Comparison of ENCODE assay signal across 1 cellular context in genomic region chr2:48605482-48606175, GRCh38.
TF ChIP-seq lines count a peak whose summit lies in the region.

No MANE protein-coding gene starts in this region.

TF ChIP-seq in K562, 482 proteins besides CTCF, POLR2A, EP300 and RAD21 (continued from another document and continues in another):
- TF ChIP-seq CREB3L1 (IDR thresholded peaks at IDR 0.05; ENCODE audit: borderline replicate concordance, low read depth) (0 out of 2 replicates have a peak, but pooled peaks have one; percentile 16), NR4A1 (CRISPR knock-in tag; IDR thresholded peaks at IDR 0.05) (no peak), NR4A1 (tag; IDR thresholded peaks at IDR 0.05) (0 out of 2 replicates have a peak, but pooled peaks have one; percentile 50), ZNF324 (CRISPR knock-in tag; IDR thresholded peaks at IDR 0.05) (no peak), ZNF592 (IDR thresholded peaks at IDR 0.05) (peak; percentile 93), TFAM (CRISPR knock-in tag; conservative IDR thresholded peaks at IDR 0.05) (no peak), BACH1 (tag; IDR thresholded peaks at IDR 0.05) (peak; percentile 36; the same call in 1 of the 2 replicates), ZNF408 (CRISPR knock-in tag; IDR thresholded peaks at IDR 0.05; ENCODE audit: low read depth) (no peak), LEF1 (IDR thresholded peaks at IDR 0.05) (peak; percentile 97), ZNF239 (CRISPR knock-in tag; IDR thresholded peaks at IDR 0.05) (no peak), RBM15 (IDR thresholded peaks at IDR 0.05; ENCODE audit: insufficient read depth, low read length) (no peak), MEF2D (tag; conservative IDR thresholded peaks at IDR 0.05; ENCODE audit: low read depth) (no peak), POLR2AphosphoS2 (IDR thresholded peaks at IDR 0.05; ENCODE audit: low read length) (no peak), FOXP4 (CRISPR knock-in tag; IDR thresholded peaks at IDR 0.05; ENCODE audit: borderline replicate concordance) (no peak), HMGN3 (IDR thresholded peaks at IDR 0.05; ENCODE audit: borderline replicate concordance, extremely low read depth, insufficient read length, low read depth, low read length) (peak; percentile 36), SIN3A (IDR thresholded peaks at IDR 0.05; ENCODE audit: borderline replicate concordance in 2 of 2, control insufficient read depth in 1 of 2, low read depth in 2 of 2, low read length in 2 of 2) (no peak), ZNF24 (IDR thresholded peaks at IDR 0.05) (peak; percentile 94), SREBF2 (CRISPR knock-in tag; IDR thresholded peaks at IDR 0.05) (no peak), FOXJ2 (tag; IDR thresholded peaks at IDR 0.05) (peak; percentile 71; the same call in 1 of the 2 replicates), SIRT6 (IDR thresholded peaks at IDR 0.05; ENCODE audit: low read depth, low read length) (no peak), PCBP2 (IDR thresholded peaks at IDR 0.05; ENCODE audit: low read depth, low read length, poor library complexity, severe bottlenecking) (no peak), SP1 (CRISPR knock-in tag; IDR thresholded peaks at IDR 0.05) (no peak), ZSCAN29 (IDR thresholded peaks at IDR 0.05) (no peak), ZNF23 (CRISPR knock-in tag; IDR thresholded peaks at IDR 0.05) (no peak), SIX5 (IDR thresholded peaks at IDR 0.05; ENCODE audit: borderline replicate concordance in 1 of 2, insufficient read depth in 1 of 2, low read depth in 1 of 2, low read length in 2 of 2) (no peak), ZNF133 (CRISPR knock-in tag; IDR thresholded peaks at IDR 0.05) (no peak), FOS (IDR thresholded peaks at IDR 0.05; ENCODE audit: extremely low read depth, insufficient read length) (no peak), E2F6 (IDR thresholded peaks at IDR 0.05; ENCODE audit: borderline replicate concordance in 1 of 2, extremely low read depth in 1 of 2, insufficient read depth in 1 of 2, insufficient read length in 1 of 2, low read depth in 1 of 2, low read length in 1 of 2, poor library complexity in 1 of 2, severe bottlenecking in 1 of 2) (no peak), ATF7 (IDR thresholded peaks at IDR 0.05) (peak; percentile 82), HNRNPK (IDR thresholded peaks at IDR 0.05; ENCODE audit: low read depth, low read length, poor library complexity, severe bottlenecking) (no peak), ZNF699 (CRISPR knock-in tag; IDR thresholded peaks at IDR 0.05; ENCODE audit: insufficient replicate concordance) (no peak), GTF2B (IDR thresholded peaks at IDR 0.05; ENCODE audit: extremely low read depth, insufficient read length) (no peak), CTBP1 (IDR thresholded peaks at IDR 0.05; ENCODE audit: borderline replicate concordance) (no peak), ETV5 (CRISPR knock-in tag; IDR thresholded peaks at IDR 0.05; ENCODE audit: low read depth) (no peak), ZNF3 (CRISPR knock-in tag; IDR thresholded peaks at IDR 0.05) (no peak), DIDO1 (tag; IDR thresholded peaks at IDR 0.05; ENCODE audit: low read depth) (no peak), DACH1 (IDR thresholded peaks at IDR 0.05; ENCODE audit: partially characterized antibody) (peak; percentile 21), TCF3 (CRISPR knock-in tag; IDR thresholded peaks at IDR 0.05) (peak; percentile 94), HOXB6 (CRISPR knock-in tag; IDR thresholded peaks at IDR 0.05; ENCODE audit: borderline replicate concordance) (no peak), NEUROD1 (IDR thresholded peaks at IDR 0.05; ENCODE audit: borderline replicate concordance, low read depth, low read length, partially characterized antibody) (no peak), U2AF2 (optimal IDR thresholded peaks at IDR 0.05; ENCODE audit: low read depth, low read length) (no peak), THRA (IDR thresholded peaks at IDR 0.05) (no peak), TAF1 (IDR thresholded peaks at IDR 0.05; ENCODE audit: control insufficient read depth, extremely low read depth, insufficient read depth, low read length, severe bottlenecking) (no peak), MECOM (CRISPR knock-in tag; IDR thresholded peaks at IDR 0.05) (no peak), RBM14 (IDR thresholded peaks at IDR 0.05; ENCODE audit: borderline replicate concordance, insufficient read depth, low read depth, low read length) (no peak), ZNF165 (CRISPR knock-in tag; IDR thresholded peaks at IDR 0.05; ENCODE audit: borderline replicate concordance) (no peak), CHCHD3 (CRISPR knock-in tag; IDR thresholded peaks at IDR 0.05) (no peak)
- TF ChIP-seq, protein P1, sequence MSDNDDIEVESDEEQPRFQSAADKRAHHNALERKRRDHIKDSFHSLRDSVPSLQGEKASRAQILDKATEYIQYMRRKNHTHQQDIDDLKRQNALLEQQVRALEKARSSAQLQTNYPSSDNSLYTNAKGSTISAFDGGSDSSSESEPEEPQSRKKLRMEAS (CRISPR knock-in tag; IDR thresholded peaks at IDR 0.05) = no peak
- TF ChIP-seq, protein P2, sequence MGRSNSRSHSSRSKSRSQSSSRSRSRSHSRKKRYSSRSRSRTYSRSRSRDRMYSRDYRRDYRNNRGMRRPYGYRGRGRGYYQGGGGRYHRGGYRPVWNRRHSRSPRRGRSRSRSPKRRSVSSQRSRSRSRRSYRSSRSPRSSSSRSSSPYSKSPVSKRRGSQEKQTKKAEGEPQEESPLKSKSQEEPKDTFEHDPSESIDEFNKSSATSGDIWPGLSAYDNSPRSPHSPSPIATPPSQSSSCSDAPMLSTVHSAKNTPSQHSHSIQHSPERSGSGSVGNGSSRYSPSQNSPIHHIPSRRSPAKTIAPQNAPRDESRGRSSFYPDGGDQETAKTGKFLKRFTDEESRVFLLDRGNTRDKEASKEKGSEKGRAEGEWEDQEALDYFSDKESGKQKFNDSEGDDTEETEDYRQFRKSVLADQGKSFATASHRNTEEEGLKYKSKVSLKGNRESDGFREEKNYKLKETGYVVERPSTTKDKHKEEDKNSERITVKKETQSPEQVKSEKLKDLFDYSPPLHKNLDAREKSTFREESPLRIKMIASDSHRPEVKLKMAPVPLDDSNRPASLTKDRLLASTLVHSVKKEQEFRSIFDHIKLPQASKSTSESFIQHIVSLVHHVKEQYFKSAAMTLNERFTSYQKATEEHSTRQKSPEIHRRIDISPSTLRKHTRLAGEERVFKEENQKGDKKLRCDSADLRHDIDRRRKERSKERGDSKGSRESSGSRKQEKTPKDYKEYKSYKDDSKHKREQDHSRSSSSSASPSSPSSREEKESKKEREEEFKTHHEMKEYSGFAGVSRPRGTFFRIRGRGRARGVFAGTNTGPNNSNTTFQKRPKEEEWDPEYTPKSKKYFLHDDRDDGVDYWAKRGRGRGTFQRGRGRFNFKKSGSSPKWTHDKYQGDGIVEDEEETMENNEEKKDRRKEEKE (IDR thresholded peaks at IDR 0.05; ENCODE audit: borderline replicate concordance in 1 of 2, control insufficient read depth in 1 of 2, low read depth in 2 of 2, low read length in 1 of 2) = no peak
- TF ChIP-seq, protein P3, sequence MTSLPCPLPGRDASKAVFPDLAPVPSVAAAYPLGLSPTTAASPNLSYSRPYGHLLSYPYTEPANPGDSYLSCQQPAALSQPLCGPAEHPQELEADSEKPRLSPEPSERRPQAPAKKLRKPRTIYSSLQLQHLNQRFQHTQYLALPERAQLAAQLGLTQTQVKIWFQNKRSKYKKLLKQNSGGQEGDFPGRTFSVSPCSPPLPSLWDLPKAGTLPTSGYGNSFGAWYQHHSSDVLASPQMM (CRISPR knock-in tag; IDR thresholded peaks at IDR 0.05) = no peak
